Comparison of ENCODE assay signal across 8 cellular contexts in genomic region chr4:108650212-108651067, GRCh38. TPM values are rescaled to one million over a fixed set of nuclear protein-coding genes. Genes with fewer than 3 reads are reported as not detected.
DNase-seq lines count a peak whose midpoint lies in the region; ATAC-seq, FAIRE-seq and TF ChIP-seq lines count a peak whose summit lies in the region.

Gene OSTC (plus strand): TSS chr4:108650599. CDS start chr4:108650656, 57 bp downstream.

- peak within 1 kb of the TSS; percentile 97 for H3K14ac ChIP-seq in trophoblast cell (ENCODE audit: low read length)

- no peak for TF ChIP-seq EP300 in transverse colon (IDR thresholded peaks at IDR 0.05; ENCODE audit: low read depth)

- H3K27ac ChIP-seq in adrenal gland: peak within 1 kb of the TSS; percentile 82 to 94 (median 87)
- H3K27ac ChIP-seq in trophoblast cell (ENCODE audit: low read depth, low read length): peak within 1 kb of the TSS; percentile 52
- H3K27ac ChIP-seq in transverse colon: peak within 1 kb of the TSS; percentile 84 to 93 (median 90)

- H3K79me2 ChIP-seq in trophoblast cell (ENCODE audit: control insufficient read depth, insufficient read depth, low read length, poor library complexity): peaks cover 8% of the 10 kb centered on the region

- peak within 1 kb of the TSS; percentile 95 for H3K4ac ChIP-seq in trophoblast cell (ENCODE audit: low read depth, low read length)

- intact Hi-C loops in adrenal gland (cut with DNase I) (no loop called here), cardiac septum (cut with DNase I) (loop anchor here (2.0 kb wide), 1 partner anchor 30 kb away; the partner anchor contains the start of gene RPL34), transverse colon (cut with DNase I; ENCODE audit: low total_unique reads) (no loop called here)

- peak within 1 kb of the TSS; percentile 88 for H2BK120ac ChIP-seq in trophoblast cell (ENCODE audit: insufficient read depth, low read length, poor library complexity)

- H2BK5ac ChIP-seq in trophoblast cell (ENCODE audit: low read depth, low read length, poor library complexity): peak within 1 kb of the TSS; percentile 80

- H3K27me3 ChIP-seq in adrenal gland (no peaks in the 10 kb centered on the region), trophoblast cell (ENCODE audit: insufficient read depth, low read length) (no peaks in the 10 kb centered on the region), transverse colon (no peaks in the 10 kb centered on the region)

- H3K4me3 ChIP-seq in adrenal gland: peak within 1 kb of the TSS; percentile 89 to 100 (median 96)
- peak within 1 kb of the TSS; percentile 98 for H3K4me3 ChIP-seq in trophoblast cell (ENCODE audit: low read depth, low read length)
- peak within 1 kb of the TSS; percentile 62 to 88 (median 75) for H3K4me3 ChIP-seq in transverse colon

- peaks cover 12 to 27% of the 10 kb centered on the region in 2 donors for H3K4me1 ChIP-seq in adrenal gland (replicated peaks in 1 of 2)
- no peaks in the 10 kb centered on the region for H3K4me1 ChIP-seq in trophoblast cell (ENCODE audit: control insufficient read depth in 1 of 2, insufficient read depth in 2 of 2, low read length in 2 of 2)
- peaks cover 8 to 24% (median 10%) of the 10 kb centered on the region in 4 donors for H3K4me1 ChIP-seq in transverse colon

- ATAC-seq in HG02852 (IDR thresholded peaks at IDR 0.05; ENCODE audit: unreplicated experiment): peak; percentile 92

- 0 to 1% (median 0%) methylated on average over 38 to 46 of the region's 46 CpGs for WGBS in adrenal gland, 4 donors
- WGBS in trophoblast cell (ENCODE audit: extremely low coverage, insufficient coverage, insufficient read length): no CpG with 5 or more reads among the region's 46 CpGs
- WGBS in transverse colon (ENCODE audit: low coverage in 1 of 2), 2 donors: 0% methylated on average over 10 to 46 of the region's 46 CpGs

- peak; percentile 98 for FAIRE-seq in GM12892 (lab: Jason Lieb, UNC)

- H4K12ac ChIP-seq in trophoblast cell (ENCODE audit: low read depth, low read length): peak within 1 kb of the TSS; percentile 92

- H3K9me3 ChIP-seq in adrenal gland (replicated peaks in 1 of 3): no peaks in the 10 kb centered on the region
- H3K9me3 ChIP-seq in trophoblast cell (ENCODE audit: insufficient read depth, low read depth, low read length): no peaks in the 10 kb centered on the region
- H3K9me3 ChIP-seq in transverse colon: no peaks in the 10 kb centered on the region

- H3K23ac ChIP-seq in trophoblast cell (ENCODE audit: low read length): no peak within 1 kb of the TSS

- H2BK12ac ChIP-seq in trophoblast cell (ENCODE audit: low read length): no peak within 1 kb of the TSS

- no peaks in the 10 kb centered on the region for H3K36me3 ChIP-seq in adrenal gland (replicated peaks in 1 of 2)
- H3K36me3 ChIP-seq in trophoblast cell (ENCODE audit: control insufficient read depth in 1 of 2, insufficient read depth in 2 of 2, low read length in 2 of 2): peaks cover 0 to 6% of the 10 kb centered on the region in 2 experiments
- H3K36me3 ChIP-seq in transverse colon: no peaks in the 10 kb centered on the region

- TF ChIP-seq CTCF in adrenal gland (IDR thresholded peaks at IDR 0.05): peak in 1 of 6 experiments; percentile 11
- peak in 1 of 5 experiments; percentile 7 for TF ChIP-seq CTCF in transverse colon (IDR thresholded peaks at IDR 0.05)

- in situ Hi-C loops in transverse colon (cut with MboI; ENCODE audit: low pct_ligation_motif_present in 1 of 4, low pct_unique_long_range_greater_than_20kb in 1 of 4, low sequenced_read_pairs in 3 of 4): no loop called here

- peak within 1 kb of the TSS; percentile 85 for H2AFZ ChIP-seq in trophoblast cell (ENCODE audit: insufficient read depth, low read length, poor library complexity)

- peak within 1 kb of the TSS; percentile 97 for H3K9ac ChIP-seq in trophoblast cell (ENCODE audit: low read length)

- peak within 1 kb of the TSS; percentile 93 for H4K8ac ChIP-seq in trophoblast cell (ENCODE audit: low read depth, low read length)

- H3K79me1 ChIP-seq in trophoblast cell (ENCODE audit: low read length): peaks cover 7% of the 10 kb centered on the region

- peak; percentile 86 for TF ChIP-seq POLR2A in GM12892 (IDR thresholded peaks at IDR 0.05; ENCODE audit: low read depth, low read length)
- TF ChIP-seq POLR2A in adrenal gland (IDR thresholded peaks at IDR 0.05): peak in 1 of 2 donors; percentile 64
- peak; percentile 79 for TF ChIP-seq POLR2A in transverse colon (IDR thresholded peaks at IDR 0.05)

- DNase-seq in GM12892 (ENCODE audit: insufficient read length): peak; percentile 59
- DNase-seq in NCI-H146 (lab: John Stamatoyannopoulos, UW): peak; percentile 90
- peak; percentile 82 to 91 (median 88) for DNase-seq in T-helper 1 cell
- DNase-seq in adrenal gland: peak; percentile 94 to 98 (median 97)
- DNase-seq in cardiac septum (ENCODE audit: low spot score): peak; percentile 97
- peak; percentile 97 to 99 for DNase-seq in trophoblast cell
- peak; percentile 97 for DNase-seq in transverse colon

- H3K18ac ChIP-seq in trophoblast cell (ENCODE audit: low read length): peak within 1 kb of the TSS; percentile 97

- H2AK5ac ChIP-seq in trophoblast cell (ENCODE audit: low read length): peak within 1 kb of the TSS; percentile 88

- H4K91ac ChIP-seq in trophoblast cell (ENCODE audit: low read depth, low read length): peak within 1 kb of the TSS; percentile 91

- peak within 1 kb of the TSS; percentile 76 for H3K4me2 ChIP-seq in trophoblast cell (ENCODE audit: low read length)

RNA-seq across cellular contexts. Expression of gene OSTC, which starts in this region (rescaled TPM):
- 132 TPM for polyA plus RNA-seq in GM12892 (2012; ENCODE audit: missing spikeins)
- 100 to 1,000 TPM in 1 of 8 donors, 10 to 100 TPM in 7; 58.8 to 159 (median 75.7) TPM for total RNA-seq in adrenal gland
- polyA plus RNA-seq in adrenal gland: 100 to 1,000 TPM in 1 of 3 donors, 10 to 100 TPM in 2; 50.4 to 216 (median 60.2) TPM
- 38.0 TPM for total RNA-seq in cardiac septum
- polyA plus RNA-seq in trophoblast cell (2013): 332 and 337 TPM in 2 replicates
- 10 to 100 TPM; 45.4 to 56.5 (median 51.6) TPM for total RNA-seq in transverse colon

Comparison
In these comparisons a context has a peak if more than half of its experiments do, and no peak if none do; other contexts are left out.
1. Peak in every context shown above with its lines: DNase-seq, ATAC-seq, H3K4me3 ChIP-seq and H3K27ac ChIP-seq.